Comparison of ENCODE assay signal across 20 cellular contexts in the genomic region with DNA sequence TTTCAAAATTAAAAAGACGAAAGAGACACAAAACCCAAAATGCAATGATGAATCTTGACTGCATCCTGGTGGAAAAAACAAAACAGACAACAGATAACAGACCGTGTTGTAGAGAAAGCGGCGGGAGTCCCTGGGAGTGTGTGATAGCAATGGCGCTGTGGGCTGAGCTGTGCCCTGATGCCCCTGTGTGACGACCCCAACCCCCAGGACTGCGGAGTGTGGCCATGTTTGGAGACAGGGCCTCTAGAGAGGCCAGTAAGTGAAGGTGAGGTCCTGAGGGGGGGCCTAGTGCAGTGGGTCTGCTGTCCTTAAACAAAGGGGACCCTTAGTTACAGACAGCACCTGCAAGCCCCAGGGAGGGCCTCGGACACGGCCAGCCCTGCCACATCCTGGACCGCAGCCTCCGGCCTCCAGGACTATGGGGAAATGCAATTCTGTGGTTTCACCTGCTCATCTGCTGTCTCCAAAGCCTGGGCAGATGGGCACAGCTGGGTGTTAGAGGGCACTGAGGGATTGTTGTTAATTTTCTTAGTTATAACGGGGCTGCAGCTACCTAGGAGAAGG.
DNase-seq lines count a peak whose midpoint lies in the region; ATAC-seq and TF ChIP-seq lines count a peak whose summit lies in the region.
"Had no signal": no experiment of that assay in that cellular context is flagged by ENCODE, and none has a peak within 500 bp of the region (broad histone marks: within the 10 kb centered on the region; RNA-seq: fewer than 3 reads in every experiment).

No MANE protein-coding gene starts in this region.

- no peaks in the 10 kb centered on the region for H3F3A ChIP-seq in MM.1S (ENCODE audit: insufficient read depth, low read length)

- TF ChIP-seq POLR2A in prostate gland (IDR thresholded peaks at IDR 0.05): no peak

- POLR2A ChIA-PET in T-cell (lab: Charles Lee): no interaction called here
- POLR2A ChIA-PET in naive thymus-derived CD8-positive, alpha-beta T cell (lab: Charles Lee): interaction anchor here (2.0 to 3.5 kb wide), 3 partner anchors 9 to 143 kb away, joined by 4 to 25 read pairs (median 12); no protein-coding TSS in a partner anchor

- no peak overlapping the region for H2AFZ ChIP-seq in MM.1S (ENCODE audit: low read length)

- H3K4me3 ChIP-seq in BLaER1: peak overlapping the region; percentile 65; the same call in 1 of the 2 replicates
- no peak overlapping the region for H3K4me3 ChIP-seq in MM.1S (ENCODE audit: low read length)
- no peak overlapping the region for H3K4me3 ChIP-seq in prostate gland

- H4K20me1 ChIP-seq in BLaER1 (no peaks in the 10 kb centered on the region), MM.1S (ENCODE audit: insufficient read depth, low read length) (no peaks in the 10 kb centered on the region)

- no peak overlapping the region for H3K4me3 Mint-ChIP-seq in T-helper 1 cell treated with Interleukin-12 subunit alpha and Interleukin-12 subunit beta and Interleukin-4 antibody, amounts not matched to agents 30 μg/mL and 1 μg/mL, for 36 hours
- peak overlapping the region in 2 of 3 donors; percentile 39 to 87 for H3K4me3 Mint-ChIP-seq in T-cell
- H3K4me3 Mint-ChIP-seq in naive thymus-derived CD8-positive, alpha-beta T cell: peak overlapping the region in 5 of 10 donors; percentile 31 to 60 (median 43)
- H3K4me3 Mint-ChIP-seq: activated CD4-positive, alpha-beta T cell treated with anti-CD3 and anti-CD28 coated beads for 36 hours had no signal

- H3K9me3 ChIP-seq in BLaER1 (no peaks in the 10 kb centered on the region), MM.1S (replicated peaks; ENCODE audit: insufficient read depth, low read length) (no peaks in the 10 kb centered on the region), prostate gland (no peaks in the 10 kb centered on the region)
- H3K9me3 ChIP-seq: Peyer's patch had no signal

- H3K36me3 ChIP-seq in BLaER1 (no peaks in the 10 kb centered on the region), MM.1S (replicated peaks; ENCODE audit: insufficient read depth, low read length) (no peaks in the 10 kb centered on the region), prostate gland (no peaks in the 10 kb centered on the region)
- H3K36me3 ChIP-seq: Peyer's patch, tibial nerve had no signal

- CTCF ChIA-PET in T-cell (lab: Charles Lee): no interaction called here

- H3K4me1 Mint-ChIP-seq in T-helper 1 cell treated with Interleukin-12 subunit alpha and Interleukin-12 subunit beta and Interleukin-4 antibody, amounts not matched to agents 30 μg/mL and 1 μg/mL, for 36 hours (ENCODE audit: low read depth): peaks cover 3% of the 10 kb centered on the region
- H3K4me1 Mint-ChIP-seq in T-cell: peaks cover 20 to 31% (median 22%) of the 10 kb centered on the region in 3 donors
- peaks cover 12 to 34% (median 20%) of the 10 kb centered on the region in 4 donors for H3K4me1 Mint-ChIP-seq in naive thymus-derived CD8-positive, alpha-beta T cell

- no peaks in the 10 kb centered on the region for H3K36me3 Mint-ChIP-seq in T-helper 1 cell treated with Interleukin-12 subunit alpha and Interleukin-12 subunit beta and Interleukin-4 antibody, amounts not matched to agents 30 μg/mL and 1 μg/mL, for 36 hours (ENCODE audit: low read depth)
- no peaks in the 10 kb centered on the region for H3K36me3 Mint-ChIP-seq in T-cell
- no peaks in the 10 kb centered on the region for H3K36me3 Mint-ChIP-seq in naive thymus-derived CD8-positive, alpha-beta T cell

- H3K4me1 ChIP-seq in BLaER1 (peaks cover 74% of the 10 kb centered on the region), MM.1S (ENCODE audit: low read length) (no peaks in the 10 kb centered on the region), prostate gland (replicated peaks) (no peaks in the 10 kb centered on the region)

- intact Hi-C loops in prostate gland (cut with DNase I): no loop called here

- peak overlapping the region; percentile 4 for H3K27ac Mint-ChIP-seq in T-helper 1 cell treated with Interleukin-12 subunit alpha and Interleukin-12 subunit beta and Interleukin-4 antibody, amounts not matched to agents 30 μg/mL and 1 μg/mL, for 36 hours
- H3K27ac Mint-ChIP-seq in T-cell: peak overlapping the region; percentile 19 to 75
- H3K27ac Mint-ChIP-seq in naive thymus-derived CD8-positive, alpha-beta T cell: peak overlapping the region in 7 of 10 donors; percentile 20 to 93 (median 81)
- H3K27ac Mint-ChIP-seq: activated CD4-positive, alpha-beta T cell treated with anti-CD3 and anti-CD28 coated beads for 36 hours had no signal

- TF ChIP-seq CTCF in MM.1S (IDR thresholded peaks at IDR 0.05; ENCODE audit: low read length) (no peak), prostate gland (IDR thresholded peaks at IDR 0.05) (no peak)

- no peaks in the 10 kb centered on the region for H3K9me3 Mint-ChIP-seq in T-helper 1 cell treated with Interleukin-12 subunit alpha and Interleukin-12 subunit beta and Interleukin-4 antibody, amounts not matched to agents 30 μg/mL and 1 μg/mL, for 36 hours
- H3K9me3 Mint-ChIP-seq in T-cell: no peaks in the 10 kb centered on the region
- peaks cover 0 to 2% (median 0%) of the 10 kb centered on the region in 9 donors for H3K9me3 Mint-ChIP-seq in naive thymus-derived CD8-positive, alpha-beta T cell

- WGBS in prostate gland: 92% methylated on average over 12 of the region's 12 CpGs

- no peak for ATAC-seq in T-cell (replicated peaks in 1 of 4)
- ATAC-seq in naive thymus-derived CD8-positive, alpha-beta T cell: no peak
- ATAC-seq: activated CD4-positive, alpha-beta T cell treated with anti-CD3 and anti-CD28 coated beads for 36 hours had no signal

- H3K27ac ChIP-seq in BLaER1 (peak overlapping the region; percentile 10; the same call in 1 of the 2 replicates), MM.1S (ENCODE audit: low read length) (no peak overlapping the region), prostate gland (no peak overlapping the region)
- H3K27ac ChIP-seq: tibial nerve had no signal

- H3K9ac ChIP-seq in BLaER1 (peak overlapping the region; percentile 11; the same call in 1 of the 2 replicates), MM.1S (ENCODE audit: low read length) (no peak overlapping the region)

- H3K9me2 ChIP-seq in MM.1S (replicated peaks; ENCODE audit: insufficient read depth, low read length): no peaks in the 10 kb centered on the region

- H3K27me3 Mint-ChIP-seq in T-helper 1 cell treated with Interleukin-12 subunit alpha and Interleukin-12 subunit beta and Interleukin-4 antibody, amounts not matched to agents 30 μg/mL and 1 μg/mL, for 36 hours (ENCODE audit: low read depth): no peaks in the 10 kb centered on the region
- H3K27me3 Mint-ChIP-seq in T-cell: no peaks in the 10 kb centered on the region
- H3K27me3 Mint-ChIP-seq in naive thymus-derived CD8-positive, alpha-beta T cell: no peaks in the 10 kb centered on the region
- H3K27me3 Mint-ChIP-seq: activated CD4-positive, alpha-beta T cell treated with anti-CD3 and anti-CD28 coated beads for 36 hours had no signal

- H3K4me2 ChIP-seq in BLaER1: peak overlapping the region; percentile 96
- H3K4me2 ChIP-seq in MM.1S (ENCODE audit: low read depth, low read length): no peak overlapping the region

- DNase-seq in T-helper 1 cell: no peak
- DNase-seq in T-cell: no peak
- no peak for DNase-seq in naive thymus-derived CD8-positive, alpha-beta T cell
- no peak for DNase-seq in NCI-H2107 (lab: John Stamatoyannopoulos, UW)
- DNase-seq in MM.1S: no peak
- DNase-seq in prostate gland (ENCODE audit: low spot score): no peak
- DNase-seq: 8988T; activated CD4-positive, alpha-beta T cell treated with anti-CD3 and anti-CD28 coated beads for 36 hours; activated T-cell treated with anti-CD3 and anti-CD28 coated beads for 4 hours; amniotic stem cell; effector CD4-positive, alpha-beta T cell; GF-D8; Karpas-422; NCI-H1048; NCI-H1694; stimulated activated CD4-positive, alpha-beta T cell treated with anti-CD3 and anti-CD28 coated beads, Interleukin-2, amount 100 ng/mL, for 24 hours had no signal

- H3K27me3 ChIP-seq in BLaER1: no peaks in the 10 kb centered on the region
- peaks cover 94% of the 10 kb centered on the region for H3K27me3 ChIP-seq in MM.1S (replicated peaks; ENCODE audit: insufficient read depth, low read length)
- H3K27me3 ChIP-seq in prostate gland (replicated peaks; ENCODE audit: insufficient read depth): no peaks in the 10 kb centered on the region
- H3K27me3 ChIP-seq: Peyer's patch had no signal

- H3K79me2 ChIP-seq in MM.1S (ENCODE audit: low read length): no peaks in the 10 kb centered on the region

Comparison
In these comparisons a context has a peak if more than half of its experiments do, and no peak if none do; other contexts are left out.
1. H3K27ac Mint-ChIP-seq: peak in every context shown above with its lines; median percentile 81 in naive thymus-derived CD8-positive, alpha-beta T cell; 47 in T-cell; 4 in T-helper 1 cell treated with Interleukin-12 subunit alpha and Interleukin-12 subunit beta and Interleukin-4 antibody, amounts not matched to agents 30 μg/mL and 1 μg/mL, for 36 hours.